Comparison of ENCODE assay signal across 27 cellular contexts in the genomic region with DNA sequence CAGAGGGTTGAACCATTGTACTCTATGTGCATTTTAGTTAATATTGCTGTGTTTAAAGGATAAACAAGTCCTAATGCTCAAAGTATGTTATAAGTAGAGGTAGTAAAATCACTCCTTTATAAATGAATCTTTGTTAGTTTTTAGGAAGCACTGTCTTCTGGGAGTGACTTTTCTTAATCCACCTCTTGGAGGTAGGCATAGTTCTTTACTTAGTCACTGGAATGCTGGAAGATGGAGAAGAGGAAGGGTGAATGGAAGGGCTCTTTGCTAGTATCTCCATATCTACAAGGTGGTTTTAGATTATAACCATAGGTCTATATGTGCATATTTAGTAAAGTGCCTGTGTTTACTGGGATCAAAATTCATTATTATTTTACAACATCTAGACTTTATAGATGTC.
"Had no signal": no experiment of that assay in that cellular context is flagged by ENCODE, and none has a peak within 500 bp of the region (broad histone marks: within the 10 kb centered on the region; RNA-seq: fewer than 3 reads in every experiment).

No MANE protein-coding gene starts in this region.

- H3K4me1 Mint-ChIP-seq: activated naive CD4-positive, alpha-beta T cell treated with anti-CD3 and anti-CD28 coated beads, Interleukin-2, amount 10 ng/mL, durations not matched to agents 7 days and 5 days; activated naive CD8-positive, alpha-beta T cell treated with anti-CD3 and anti-CD28 coated beads for 36 hours; IgD-negative memory B cell had no signal

- H3K4me1 ChIP-seq: Peyer's patch had no signal

- H3K36me3 ChIP-seq: brain microvascular endothelial cell, Peyer's patch had no signal

- H3K27me3 ChIP-seq: brain microvascular endothelial cell, Peyer's patch had no signal

- H3K27ac ChIP-seq: brain microvascular endothelial cell, Peyer's patch, RWPE1 had no signal

- H3K36me3 Mint-ChIP-seq: activated naive CD4-positive, alpha-beta T cell treated with anti-CD3 and anti-CD28 coated beads, Interleukin-2, amount 10 ng/mL, durations not matched to agents 7 days and 5 days; activated naive CD8-positive, alpha-beta T cell treated with anti-CD3 and anti-CD28 coated beads for 36 hours; IgD-negative memory B cell had no signal

- H3K4me3 ChIP-seq: Peyer's patch had no signal

- H3K27me3 Mint-ChIP-seq: activated CD8-positive, alpha-beta T cell treated with anti-CD3 and anti-CD28 coated beads for 36 hours; activated naive CD4-positive, alpha-beta T cell treated with anti-CD3 and anti-CD28 coated beads, Interleukin-2, amount 10 ng/mL, durations not matched to agents 7 days and 5 days; activated naive CD8-positive, alpha-beta T cell treated with anti-CD3 and anti-CD28 coated beads for 36 hours; IgD-negative memory B cell had no signal

- H3K27ac Mint-ChIP-seq: activated CD8-positive, alpha-beta T cell treated with anti-CD3 and anti-CD28 coated beads for 36 hours; activated naive CD4-positive, alpha-beta T cell treated with anti-CD3 and anti-CD28 coated beads, Interleukin-2, amount 10 ng/mL, durations not matched to agents 7 days and 5 days; activated naive CD8-positive, alpha-beta T cell treated with anti-CD3 and anti-CD28 coated beads for 36 hours; activated T-cell treated with anti-CD3 and anti-CD28 coated beads, Interleukin-2, amount 50 U/mL, for 72 hours; activated T-helper 2 cell treated with anti-CD3 and anti-CD28 coated beads, Interferon-gamma antibody, Interleukin-2, Interleukin-4, amounts not matched to agents 10 μg/mL and 5 μg/mL and 100 μg/mL, durations not matched to agents 14 hours and 24 hours and 36 hours; IgD-negative memory B cell; T-helper 1 cell treated with Interleukin-12 subunit alpha and Interleukin-12 subunit beta and Interleukin-4 antibody, amounts not matched to agents 30 μg/mL and 1 μg/mL, for 36 hours had no signal

- H3K4me3 Mint-ChIP-seq: activated CD8-positive, alpha-beta T cell treated with anti-CD3 and anti-CD28 coated beads for 36 hours; activated naive CD4-positive, alpha-beta T cell treated with anti-CD3 and anti-CD28 coated beads, Interleukin-2, amount 10 ng/mL, durations not matched to agents 7 days and 5 days; activated naive CD8-positive, alpha-beta T cell treated with anti-CD3 and anti-CD28 coated beads for 36 hours; activated T-cell treated with anti-CD3 and anti-CD28 coated beads, Interleukin-2, amount 50 U/mL, for 72 hours; IgD-negative memory B cell; T-helper 1 cell treated with Interleukin-12 subunit alpha and Interleukin-12 subunit beta and Interleukin-4 antibody, amounts not matched to agents 30 μg/mL and 1 μg/mL, for 36 hours had no signal

- DNase-seq: activated CD4-positive, alpha-beta T cell treated with anti-CD3 and anti-CD28 coated beads for 4 hours; activated CD8-positive, alpha-beta memory T cell treated with anti-CD3 and anti-CD28 coated beads, Interleukin-2, amount 50 U/mL, for 4 hours; activated CD8-positive, alpha-beta T cell treated with anti-CD3 and anti-CD28 coated beads for 36 hours; activated gamma-delta T cell treated with Interleukin-2 at 50 U/mL for 16 hours; activated naive CD4-positive, alpha-beta T cell treated with anti-CD3 and anti-CD28 coated beads, Interleukin-2, amount 10 ng/mL, durations not matched to agents 7 days and 5 days; activated naive CD8-positive, alpha-beta T cell treated with anti-CD3 and anti-CD28 coated beads for 36 hours; activated T-cell treated with anti-CD3 and anti-CD28 coated beads, Interleukin-2, amount 50 U/mL, for 72 hours; brain microvascular endothelial cell; caudate nucleus; KG1; MM.1S; NCI-H1105; NCI-H146; NCI-H187 treated with DMSO at 0.1 percent for 48 hours; NCI-H2081 treated with DMSO at 0.1 percent for 48 hours; NCI-H2227 treated with DMSO at 0.1 percent for 48 hours; NCI-H526; NCI-H82; NK-92 treated with Interleukin-12 subunit alpha and Interleukin-12 subunit beta, amount 100 ng/mL, for 24 hours; OCI-M1; Peyer's patch; SHP77 treated with DMSO at 0.1 percent for 48 hours had no signal

- ATAC-seq: activated CD4-positive, CD25-positive, alpha-beta regulatory T cell treated with anti-CD3 and anti-CD28 coated beads, Interleukin-2, amount 50 U/mL, for 24 hours; activated CD8-positive, alpha-beta T cell treated with anti-CD3 and anti-CD28 coated beads for 36 hours; activated T-cell treated with anti-CD3 and anti-CD28 coated beads, Interleukin-2, amount 50 U/mL, for 72 hours had no signal

- H3K9me3 ChIP-seq: Peyer's patch had no signal
